ENCODE assay signal across 8 cellular contexts in genomic region chr12:76346798-76347420, GRCh38. TPM values are rescaled to one million over a fixed set of nuclear protein-coding genes. Genes with fewer than 3 reads are reported as not detected.
DNase-seq lines count a peak whose midpoint lies in the region; ATAC-seq and TF ChIP-seq lines count a peak whose summit lies in the region.

No MANE protein-coding gene starts in this region.

- peak; percentile 33 to 50 (median 40) for TF ChIP-seq CTCF in nephron (IDR thresholded peaks at IDR 0.05; ENCODE audit: unreplicated experiment in 3 of 3)

- H3K36me3 Mint-ChIP-seq in CD8-positive, alpha-beta memory T cell, result peaks cover 0 to 6% (median 2%) of the 10 kb centered on the region in 3 donors
- peaks cover 13% of the 10 kb centered on the region for H3K36me3 Mint-ChIP-seq in T-helper 2 cell treated with Interferon-gamma antibody and Interleukin-4, amounts not matched to agents 5 μg/mL and 100 μg/mL, for 36 hours (ENCODE audit: low read depth)
- no peaks in the 10 kb centered on the region for H3K36me3 Mint-ChIP-seq in nephron (ENCODE audit: low read depth)

- no peak for TF ChIP-seq POLR2A in erythroblast (IDR thresholded peaks at IDR 0.05; ENCODE audit: low read length)

- no peak for DNase-seq in CD8-positive, alpha-beta memory T cell
- DNase-seq in LoVo (ENCODE audit: low spot score), result peak; percentile 14
- DNase-seq in T-helper 2 cell treated with Interferon-gamma antibody and Interleukin-4, amounts not matched to agents 5 μg/mL and 100 μg/mL, for 36 hours (ENCODE audit: low spot score), result peak; percentile 19
- DNase-seq in erythroblast (lab: John Stamatoyannopoulos, UW), result peak; percentile 48 to 58
- DNase-seq in OCI-M2 (lab: John Stamatoyannopoulos, UW; ENCODE audit: unreplicated experiment), result no peak
- no peak for DNase-seq in KG1 (lab: John Stamatoyannopoulos, UW)

- no peak overlapping the region for H3K4me3 ChIP-seq in CD8-positive, alpha-beta memory T cell (ENCODE audit: low read length)

- H3K4me1 ChIP-seq in CD8-positive, alpha-beta memory T cell (ENCODE audit: insufficient read depth, low read length), result peaks cover 17% of the 10 kb centered on the region

- peak; percentile 34 for ATAC-seq in GM18870 (IDR thresholded peaks at IDR 0.05; ENCODE audit: unreplicated experiment)

- POLR2A ChIA-PET in CD8-positive, alpha-beta memory T cell (lab: Charles Lee), result interaction anchor here (2.5 kb wide), 1 partner anchor 417 kb away, joined by 8 read pairs; the partner anchor contains the start of gene ZDHHC17

- no peak overlapping the region for H3K27ac ChIP-seq in CD8-positive, alpha-beta memory T cell (ENCODE audit: low read depth, low read length)

- H3K36me3 ChIP-seq in CD8-positive, alpha-beta memory T cell (ENCODE audit: insufficient read depth, low read length), result no peaks in the 10 kb centered on the region

- H3K27ac Mint-ChIP-seq in CD8-positive, alpha-beta memory T cell, result peak overlapping the region in 5 of 8 donors; percentile 4 to 93 (median 19)
- no peak overlapping the region for H3K27ac Mint-ChIP-seq in T-helper 2 cell treated with Interferon-gamma antibody and Interleukin-4, amounts not matched to agents 5 μg/mL and 100 μg/mL, for 36 hours
- peak overlapping the region; percentile 97 to 99 (median 98) for H3K27ac Mint-ChIP-seq in nephron

- peak overlapping the region; percentile 94 to 100 (median 97) for H3K4me3 Mint-ChIP-seq in CD8-positive, alpha-beta memory T cell
- H3K4me3 Mint-ChIP-seq in T-helper 2 cell treated with Interferon-gamma antibody and Interleukin-4, amounts not matched to agents 5 μg/mL and 100 μg/mL, for 36 hours, result peak overlapping the region; percentile 93
- H3K4me3 Mint-ChIP-seq in nephron, result peak overlapping the region; percentile 97 to 98 (median 98)

- no peaks in the 10 kb centered on the region for H3K27me3 ChIP-seq in CD8-positive, alpha-beta memory T cell (ENCODE audit: insufficient read depth, low read length, poor library complexity, severe bottlenecking)

- H3K4me1 Mint-ChIP-seq in CD8-positive, alpha-beta memory T cell, result peaks cover 27 to 37% (median 32%) of the 10 kb centered on the region in 3 donors
- H3K4me1 Mint-ChIP-seq in T-helper 2 cell treated with Interferon-gamma antibody and Interleukin-4, amounts not matched to agents 5 μg/mL and 100 μg/mL, for 36 hours (ENCODE audit: low read depth), result peaks cover 19% of the 10 kb centered on the region
- H3K4me1 Mint-ChIP-seq in nephron, result peaks cover 29% of the 10 kb centered on the region

- no peaks in the 10 kb centered on the region for H3K9me3 Mint-ChIP-seq in CD8-positive, alpha-beta memory T cell
- H3K9me3 Mint-ChIP-seq in T-helper 2 cell treated with Interferon-gamma antibody and Interleukin-4, amounts not matched to agents 5 μg/mL and 100 μg/mL, for 36 hours, result no peaks in the 10 kb centered on the region
- H3K9me3 Mint-ChIP-seq in nephron, result no peaks in the 10 kb centered on the region

- no peaks in the 10 kb centered on the region for H3K9me3 ChIP-seq in CD8-positive, alpha-beta memory T cell (ENCODE audit: low read length)

- CTCF ChIA-PET in CD8-positive, alpha-beta memory T cell (lab: Charles Lee), result no interaction called here

- H3K27me3 Mint-ChIP-seq in CD8-positive, alpha-beta memory T cell, result peaks cover 0 to 2% of the 10 kb centered on the region in 2 donors
- peaks cover under 1% of the 10 kb centered on the region for H3K27me3 Mint-ChIP-seq in T-helper 2 cell treated with Interferon-gamma antibody and Interleukin-4, amounts not matched to agents 5 μg/mL and 100 μg/mL, for 36 hours (ENCODE audit: low read depth)
- no peaks in the 10 kb centered on the region for H3K27me3 Mint-ChIP-seq in nephron (ENCODE audit: low read depth)

RNA-seq across cellular contexts. Expression of gene BBS10, which starts 1.3 kb away (rescaled TPM):
- 1 to 10 TPM; 5.9 to 6.1 TPM for total RNA-seq in CD8-positive, alpha-beta memory T cell
- polyA plus RNA-seq in CD8-positive, alpha-beta memory T cell, result 1.6 TPM

Comparison
In these comparisons a context has a peak if more than half of its experiments do, and no peak if none do; other contexts are left out.
1. DNase-seq: peak in LoVo (single experiment), T-helper 2 cell treated with Interferon-gamma antibody and Interleukin-4, amounts not matched to agents 5 μg/mL and 100 μg/mL, for 36 hours (single experiment) and erythroblast (2 of 2); none in CD8-positive, alpha-beta memory T cell (0 of 5), OCI-M2 (single experiment) and KG1 (single experiment).
2. Peak in every context shown above with its lines, with median percentiles within 50 percentile points of each other: H3K4me3 Mint-ChIP-seq.